In genomic region chr6:142927274-142927586, GRCh38 we compare ENCODE assay signal across 1 cellular context.
TF ChIP-seq lines count a peak whose summit lies in the region.

No MANE protein-coding gene starts in this region.

TF ChIP-seq in endothelial cell of umbilical vein, 7 proteins besides CTCF, POLR2A, EP300 and RAD21 (continued from another document):
- TF ChIP-seq MYC (IDR thresholded peaks at IDR 0.05; ENCODE audit: low read depth, low read length) (no peak), EZH2 (IDR thresholded peaks at IDR 0.05; ENCODE audit: borderline replicate concordance, low read depth, low read length, severe bottlenecking) (no peak), JUN (IDR thresholded peaks at IDR 0.05; ENCODE audit: borderline replicate concordance, insufficient read depth, insufficient read length, low read depth) (no peak)
